Comparison of ENCODE assay signal across 22 cellular contexts in genomic region chr14:65939184-65939583, GRCh38.
"Had no signal": no experiment of that assay in that cellular context is flagged by ENCODE, and none has a peak within 500 bp of the region (broad histone marks: within the 10 kb centered on the region; RNA-seq: fewer than 3 reads in every experiment).

No MANE protein-coding gene starts in this region.

- H3K4me3 Mint-ChIP-seq: dendritic cell treated with granulocyte-macrophage colony-stimulating factor and Interleukin-4, amounts not matched to agents 40 ng/mL and 50 ng/mL, for 4 days; effector memory CD8-positive, alpha-beta T cell; neural crest cell had no signal

- H3K4me1 ChIP-seq: esophagus muscularis mucosa, gastrocnemius medialis, heart right ventricle, right atrium auricular region, testis, tibial nerve, upper lobe of right lung, vagina had no signal

- H3K27ac Mint-ChIP-seq: dendritic cell treated with granulocyte-macrophage colony-stimulating factor and Interleukin-4, amounts not matched to agents 40 ng/mL and 50 ng/mL, for 4 days; effector memory CD8-positive, alpha-beta T cell; natural killer cell had no signal

- H3K9me3 ChIP-seq: esophagus muscularis mucosa, gastrocnemius medialis, heart right ventricle, right atrium auricular region, testis, tibial nerve, upper lobe of right lung, vagina had no signal

- H3K4me3 ChIP-seq: esophagus muscularis mucosa, gastrocnemius medialis, heart right ventricle, right atrium auricular region, smooth muscle cell, testis, tibial nerve, upper lobe of right lung, vagina had no signal

- DNase-seq: effector memory CD8-positive, alpha-beta T cell; gastrocnemius medialis; heart right ventricle; hypothalamus; kidney glomerular epithelial cell; mammary epithelial cell; natural killer cell; posterior cingulate gyrus; stimulated activated CD4-positive, alpha-beta T cell treated with anti-CD3 and anti-CD28 coated beads, Interleukin-2, amount 100 ng/mL, for 48 hours; stimulated activated naive CD4-positive, alpha-beta T cell treated with Interleukin-2 at 50 U/mL for 16 hours; testis; upper lobe of right lung had no signal

- ATAC-seq: effector memory CD8-positive, alpha-beta T cell; gastrocnemius medialis; heart right ventricle; left lobe of liver; natural killer cell; upper lobe of right lung had no signal

- H3K27ac ChIP-seq: epithelial cell of prostate, esophagus muscularis mucosa, gastrocnemius medialis, heart right ventricle, right atrium auricular region, testis, tibial nerve, upper lobe of right lung, vagina had no signal

- H3K27me3 Mint-ChIP-seq: effector memory CD8-positive, alpha-beta T cell had no signal

- H3K4me2 ChIP-seq: smooth muscle cell had no signal

- H3K36me3 ChIP-seq: esophagus muscularis mucosa, gastrocnemius medialis, heart right ventricle, right atrium auricular region, tibial nerve, upper lobe of right lung, vagina had no signal

- FAIRE-seq: islet of Langerhans had no signal

- H3K36me3 Mint-ChIP-seq: natural killer cell had no signal

- H3K9me3 Mint-ChIP-seq: dendritic cell treated with granulocyte-macrophage colony-stimulating factor and Interleukin-4, amounts not matched to agents 40 ng/mL and 50 ng/mL, for 4 days had no signal
